Comparison of ENCODE assay signal across 19 cellular contexts in genomic region chr2:96514521-96514920, GRCh38. TPM values are rescaled to one million over a fixed set of nuclear protein-coding genes. Genes with fewer than 3 reads are reported as not detected.
DNase-seq lines count a peak whose midpoint lies in the region; ATAC-seq, FAIRE-seq and TF ChIP-seq lines count a peak whose summit lies in the region.
"Had no signal": no experiment of that assay in that cellular context is flagged by ENCODE, and none has a peak within 500 bp of the region (broad histone marks: within the 10 kb centered on the region; RNA-seq: fewer than 3 reads in every experiment).

No MANE protein-coding gene starts in this region.

- H4K20me1 ChIP-seq in HepG2 (ENCODE audit: insufficient read depth, low read length) = no peaks in the 10 kb centered on the region

- in situ Hi-C loops in HepG2 (cut with HindIII; ENCODE audit: extremely low pct_ligation_motif_present, low pct_unique_long_range_greater_than_20kb) = loop anchor here (25.0 kb wide), 1 partner anchor 377 kb away; the partner anchor contains the start of genes ASTL and DUSP2

- peaks cover 0 to 37% of the 10 kb centered on the region in 2 experiments; a peak in 3 of 5 replicates for H3K27me3 ChIP-seq in HepG2 (ENCODE audit: control insufficient read depth in 1 of 2, insufficient read depth in 2 of 2, low read length in 2 of 2)
- H3K27me3 ChIP-seq in right lobe of liver = no peaks in the 10 kb centered on the region

- H3K4me1 ChIP-seq in HepG2 (ENCODE audit: insufficient read depth, low read length) = peaks cover 4% of the 10 kb centered on the region; the same call in 1 of the 2 replicates
- H3K4me1 ChIP-seq in right lobe of liver = no peaks in the 10 kb centered on the region

- H3K36me3 Mint-ChIP-seq in activated naive CD8-positive, alpha-beta T cell treated with anti-CD3 and anti-CD28 coated beads for 36 hours = peaks cover 5% of the 10 kb centered on the region
- H3K36me3 Mint-ChIP-seq in endothelial cell (ENCODE audit: low read depth, unreplicated experiment) = peaks cover 3% of the 10 kb centered on the region
- H3K36me3 Mint-ChIP-seq: CD4-positive, CD25-positive, alpha-beta regulatory T cell had no signal

- H2AFZ ChIP-seq in HepG2 (ENCODE audit: low read length) = no peak overlapping the region

- CTCF ChIA-PET in HepG2 (lab: Yijun Ruan, JAX; ENCODE audit: low intra/inter-chr PET ratio, low total read pairs) = no interaction called here

- no peak for TF ChIP-seq EP300 in HepG2 (IDR thresholded peaks at IDR 0.05; ENCODE audit: low read depth in 2 of 2, low read length in 2 of 2)
- TF ChIP-seq EP300 in HepG2 (CRISPR knock-in tag; IDR thresholded peaks at IDR 0.05; ENCODE audit: borderline replicate concordance) = no peak

- peaks cover 7% of the 10 kb centered on the region for H3K27me3 Mint-ChIP-seq in activated naive CD8-positive, alpha-beta T cell treated with anti-CD3 and anti-CD28 coated beads for 36 hours
- peaks cover 13% of the 10 kb centered on the region for H3K27me3 Mint-ChIP-seq in endothelial cell (ENCODE audit: unreplicated experiment)

- no peak overlapping the region for H3K9ac ChIP-seq in HepG2 (ENCODE audit: insufficient read depth, low read depth, low read length)

- H3K9me3 ChIP-seq in HepG2 (ENCODE audit: low read length) = peaks cover 11% of the 10 kb centered on the region
- H3K9me3 ChIP-seq in right lobe of liver = no peaks in the 10 kb centered on the region

- no peak overlapping the region for H3K4me3 Mint-ChIP-seq in activated naive CD8-positive, alpha-beta T cell treated with anti-CD3 and anti-CD28 coated beads for 36 hours
- no peak overlapping the region for H3K4me3 Mint-ChIP-seq in endothelial cell (ENCODE audit: unreplicated experiment)
- H3K4me3 Mint-ChIP-seq: CD4-positive, CD25-positive, alpha-beta regulatory T cell had no signal

- intact Hi-C loops in HepG2 (cut with micrococcal nuclease; ENCODE audit: unreplicated experiment) = no loop called here
- intact Hi-C loops in right lobe of liver (cut with DNase I) = no loop called here

- BruUV-seq in HepG2 (replicated peaks; lab: Mats Ljungman, UMichigan) = no TSS peak

- POLR2A ChIA-PET in HepG2 (lab: Yijun Ruan, JAX) = no interaction called here

- no peak for TF ChIP-seq CTCF in HepG2 (CRISPR knock-in tag; IDR thresholded peaks at IDR 0.05)
- TF ChIP-seq CTCF in right lobe of liver (IDR thresholded peaks at IDR 0.05) = no peak
- no peak for TF ChIP-seq CTCF in coronary artery (IDR thresholded peaks at IDR 0.05)
- no peak for TF ChIP-seq CTCF in endothelial cell (IDR thresholded peaks at IDR 0.05; ENCODE audit: unreplicated experiment)

- ATAC-seq in HepG2 = peak; percentile 35; the same call in 2 of the 3 replicates
- no peak for ATAC-seq in right lobe of liver
- no peak for ATAC-seq in HG02678 (IDR thresholded peaks at IDR 0.05; ENCODE audit: unreplicated experiment)
- ATAC-seq: K562 had no signal

- no peak overlapping the region for H3K27ac Mint-ChIP-seq in activated naive CD8-positive, alpha-beta T cell treated with anti-CD3 and anti-CD28 coated beads for 36 hours
- no peak overlapping the region for H3K27ac Mint-ChIP-seq in endothelial cell (ENCODE audit: unreplicated experiment)

- H3K4me3 ChIP-seq in HepG2 (replicated peaks in 1 of 3; ENCODE audit: insufficient read depth in 1 of 3, low read depth in 2 of 3, low read length in 3 of 3) (no peak overlapping the region), right lobe of liver (no peak overlapping the region), coronary artery (no peak overlapping the region)
- H3K4me3 ChIP-seq: K562 had no signal

- H3K4me2 ChIP-seq in HepG2 (ENCODE audit: low read depth, low read length) = no peak overlapping the region

- no peaks in the 10 kb centered on the region for H3K79me2 ChIP-seq in HepG2 (ENCODE audit: insufficient read depth, low read length)

- DNase-seq in HepG2 (ENCODE audit: low spot score) (no peak), right lobe of liver (no peak), coronary artery (ENCODE audit: low spot score) (peak; percentile 52), mesenteric fat pad (ENCODE audit: low spot score) (peak; percentile 64), endothelial cell (ENCODE audit: low spot score) (no peak)
- DNase-seq in activated naive CD8-positive, alpha-beta T cell treated with anti-CD3 and anti-CD28 coated beads for 36 hours = no peak
- DNase-seq: AML-193; CD4-positive, CD25-positive, alpha-beta regulatory T cell; DMS79 treated with DMSO at 0.1 percent for 48 hours; NCI-H146; NCI-H2081 treated with DMSO at 0.1 percent for 48 hours; NCI-H226; NCI-H526 treated with DMSO at 0.1 percent for 48 hours; OCI-M1 had no signal

- peaks cover 7% of the 10 kb centered on the region for H3K9me3 Mint-ChIP-seq in activated naive CD8-positive, alpha-beta T cell treated with anti-CD3 and anti-CD28 coated beads for 36 hours
- no peaks in the 10 kb centered on the region for H3K9me3 Mint-ChIP-seq in endothelial cell (ENCODE audit: unreplicated experiment)

- 27% methylated on average over 6 of the region's 6 CpGs for WGBS in HepG2 (ENCODE audit: low lambda C conversion rate)
- 100% methylated on average over 2 of the region's 6 CpGs for WGBS in right lobe of liver (ENCODE audit: insufficient coverage, low coverage, low lambda C conversion rate, missing lambda C conversion rate)

- no peak for TF ChIP-seq RAD21 in HepG2 (CRISPR knock-in tag; IDR thresholded peaks at IDR 0.05)

- H3K27ac ChIP-seq in HepG2 (ENCODE audit: extremely low read length, insufficient read depth, low read length) (no peak overlapping the region), right lobe of liver (no peak overlapping the region), coronary artery (no peak overlapping the region)
- H3K27ac ChIP-seq: HL-60 had no signal

- no peak for FAIRE-seq in HepG2 (lab: Jason Lieb, UNC)
- FAIRE-seq: G401.6, GM12891, K562 had no signal

- H3K4me1 Mint-ChIP-seq in activated naive CD8-positive, alpha-beta T cell treated with anti-CD3 and anti-CD28 coated beads for 36 hours = no peaks in the 10 kb centered on the region
- H3K4me1 Mint-ChIP-seq in endothelial cell (ENCODE audit: unreplicated experiment) = no peaks in the 10 kb centered on the region

- TF ChIP-seq POLR2A in HepG2 (IDR thresholded peaks at IDR 0.05; ENCODE audit: insufficient read depth in 1 of 2, low read depth in 2 of 2, low read length in 2 of 2) (no peak), right lobe of liver (IDR thresholded peaks at IDR 0.05) (no peak)

- no peaks in the 10 kb centered on the region for H3K36me3 ChIP-seq in HepG2 (replicated peaks in 1 of 2; ENCODE audit: control insufficient read depth in 1 of 2, insufficient read depth in 2 of 2, low read length in 2 of 2)
- H3K36me3 ChIP-seq in right lobe of liver = no peaks in the 10 kb centered on the region

RNA-seq across cellular contexts. Expression of gene NEURL3, which starts 9.4 kb away (rescaled TPM):
- total RNA-seq in HepG2 (2016; rRNA removed; fragmentation: Illumina TruSeq; extraction: Trizol) (0.74 and 1.2 TPM in 2 replicates), right lobe of liver (1 to 10 TPM in 3 of 6 experiments, under 1 TPM in 3; 0.23 to 3.0 (median 1.4) TPM), mesenteric fat pad (not detected), endothelial cell (ENCODE audit: unreplicated experiment) (not detected)
- 0.20 and 0.53 TPM in 2 replicates for total RNA-seq in HepG2 (2016; cell fraction: cytosol; rRNA removed; fragmentation: Illumina TruSeq; extraction: Trizol; ENCODE audit: low read depth)
- 0.73 and 1.4 TPM in 2 replicates for total RNA-seq in HepG2 (2016; cell fraction: insoluble cytoplasmic fraction; rRNA removed; fragmentation: Illumina TruSeq; extraction: Trizol)
- total RNA-seq in HepG2 (2016; cell fraction: membrane; rRNA removed; fragmentation: Illumina TruSeq; extraction: Trizol) = 0.34 and 0.48 TPM in 2 replicates
- 0.62 and 0.63 TPM in 2 replicates for total RNA-seq in HepG2 (2016; cell fraction: nucleus; rRNA removed; fragmentation: Illumina TruSeq; extraction: Trizol)
- 0.16 and 0.48 TPM in 2 replicates for polyA plus RNA-seq in HepG2 (2011; rRNA removed)
- 0.41 and 0.48 TPM in 2 replicates for polyA plus RNA-seq in HepG2 (2011; cell fraction: cytosol; rRNA removed)
- polyA plus RNA-seq in HepG2 (2011; cell fraction: nucleus; rRNA removed) = 0.37 and 0.74 TPM in 2 replicates
- polyA plus RNA-seq in HepG2 (2012) = 0.28 TPM in 1 of 2 replicates, not detected in the other
- polyA plus RNA-seq in HepG2 (2016; cell fraction: cytosol; fragmentation: Illumina TruSeq; extraction: Trizol; ENCODE audit: low read depth) = 0.16 and 0.27 TPM in 2 replicates
- polyA plus RNA-seq in HepG2 (2016; cell fraction: insoluble cytoplasmic fraction; fragmentation: Illumina TruSeq; extraction: Trizol; ENCODE audit: low read depth) = 0.81 and 0.88 TPM in 2 replicates
- 0.49 and 0.50 TPM in 2 replicates for polyA plus RNA-seq in HepG2 (2016; cell fraction: membrane; fragmentation: Illumina TruSeq; extraction: Trizol; ENCODE audit: low read depth)
- 1.3 and 1.5 TPM in 2 replicates for polyA plus RNA-seq in HepG2 (2016; cell fraction: nucleus; fragmentation: Illumina TruSeq; extraction: Trizol; ENCODE audit: insufficient read depth, low read depth)
- not detected in 2 replicates for polyA minus RNA-seq in HepG2 (2011; rRNA and poly(A)+ RNA removed; ENCODE audit: low replicate concordance)
- not detected in 2 replicates for polyA minus RNA-seq in HepG2 (2011; cell fraction: cytosol; rRNA and poly(A)+ RNA removed)
- not detected in 2 replicates for polyA minus RNA-seq in HepG2 (2011; cell fraction: nucleus; rRNA and poly(A)+ RNA removed)
- under 1 TPM in 1 of 2 experiments, not detected in 1; 0.16 TPM for total RNA-seq in activated naive CD8-positive, alpha-beta T cell treated with anti-CD3 and anti-CD28 coated beads for 36 hours
- total RNA-seq: CD4-positive, CD25-positive, alpha-beta regulatory T cell; K562 had no signal
- polyA plus RNA-seq: K562 had no signal

RNA-seq across cellular contexts. Expression of gene ARID5A, which starts 22.0 kb away (rescaled TPM):
- total RNA-seq in HepG2 (2016; rRNA removed; fragmentation: Illumina TruSeq; extraction: Trizol) = 8.0 and 9.5 TPM in 2 replicates
- 2.9 and 3.5 TPM in 2 replicates for total RNA-seq in HepG2 (2016; cell fraction: cytosol; rRNA removed; fragmentation: Illumina TruSeq; extraction: Trizol; ENCODE audit: low read depth)
- total RNA-seq in HepG2 (2016; cell fraction: insoluble cytoplasmic fraction; rRNA removed; fragmentation: Illumina TruSeq; extraction: Trizol) = 8.1 and 9.8 TPM in 2 replicates
- 6.9 and 8.7 TPM in 2 replicates for total RNA-seq in HepG2 (2016; cell fraction: membrane; rRNA removed; fragmentation: Illumina TruSeq; extraction: Trizol)
- total RNA-seq in HepG2 (2016; cell fraction: nucleus; rRNA removed; fragmentation: Illumina TruSeq; extraction: Trizol) = 7.0 and 7.5 TPM in 2 replicates
- polyA plus RNA-seq in HepG2 (2011; rRNA removed) = 6.0 and 7.4 TPM in 2 replicates
- polyA plus RNA-seq in HepG2 (2011; cell fraction: cytosol; rRNA removed) = 3.4 and 7.0 TPM in 2 replicates
- 11.9 and 13.3 TPM in 2 replicates for polyA plus RNA-seq in HepG2 (2011; cell fraction: nucleus; rRNA removed)
- 4.7 and 5.3 TPM in 2 replicates for polyA plus RNA-seq in HepG2 (2012)
- 3.1 and 4.1 TPM in 2 replicates for polyA plus RNA-seq in HepG2 (2016; cell fraction: cytosol; fragmentation: Illumina TruSeq; extraction: Trizol; ENCODE audit: low read depth)
- polyA plus RNA-seq in HepG2 (2016; cell fraction: insoluble cytoplasmic fraction; fragmentation: Illumina TruSeq; extraction: Trizol; ENCODE audit: low read depth) = 9.9 and 12.2 TPM in 2 replicates
- polyA plus RNA-seq in HepG2 (2016; cell fraction: membrane; fragmentation: Illumina TruSeq; extraction: Trizol; ENCODE audit: low read depth) = 6.1 and 8.5 TPM in 2 replicates
- 12.7 and 13.7 TPM in 2 replicates for polyA plus RNA-seq in HepG2 (2016; cell fraction: nucleus; fragmentation: Illumina TruSeq; extraction: Trizol; ENCODE audit: insufficient read depth, low read depth)
- polyA minus RNA-seq in HepG2 (2011; rRNA and poly(A)+ RNA removed; ENCODE audit: low replicate concordance) = 1.4 and 6.4 TPM in 2 replicates
- polyA minus RNA-seq in HepG2 (2011; cell fraction: cytosol; rRNA and poly(A)+ RNA removed) = 3.0 and 4.0 TPM in 2 replicates
- 3.2 and 4.2 TPM in 2 replicates for polyA minus RNA-seq in HepG2 (2011; cell fraction: nucleus; rRNA and poly(A)+ RNA removed)
- 10 to 100 TPM; 13.2 to 23.1 (median 16.9) TPM for total RNA-seq in right lobe of liver
- total RNA-seq in mesenteric fat pad = 50.9 TPM
- total RNA-seq in activated naive CD8-positive, alpha-beta T cell treated with anti-CD3 and anti-CD28 coated beads for 36 hours = 10 to 100 TPM; 59.5 to 61.7 TPM
- total RNA-seq in endothelial cell (ENCODE audit: unreplicated experiment) = 16.4 TPM

Comparison
In these comparisons a context has a peak if more than half of its experiments do, and no peak if none do; other contexts are left out.
1. DNase-seq: peak in coronary artery (single experiment) and mesenteric fat pad (single experiment); none in HepG2 (single experiment), right lobe of liver (0 of 3), activated naive CD8-positive, alpha-beta T cell treated with anti-CD3 and anti-CD28 coated beads for 36 hours (single experiment) and endothelial cell (single experiment).